Comparison of ENCODE assay signal across 8 cellular contexts in the genomic region with DNA sequence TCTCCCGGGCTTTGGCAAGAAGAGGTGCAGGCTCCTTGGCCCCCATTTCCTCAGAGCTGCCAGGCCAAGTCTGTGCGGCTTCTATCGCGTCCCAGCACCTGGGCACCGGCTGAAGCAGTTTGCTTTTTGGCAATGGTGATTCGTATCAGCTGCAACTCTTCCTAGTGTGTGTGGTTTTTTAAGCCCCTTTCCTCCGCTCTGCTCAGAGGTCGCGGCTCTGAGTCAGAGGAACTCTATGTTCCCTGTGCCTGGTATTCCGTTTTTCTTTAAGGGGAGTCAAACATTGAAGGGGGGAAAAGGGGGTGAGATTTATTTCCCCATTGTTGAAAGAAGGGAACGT. TPM values are rescaled to one million over a fixed set of nuclear protein-coding genes. Genes with fewer than 3 reads are reported as not detected.
DNase-seq lines count a peak whose midpoint lies in the region; ATAC-seq, FAIRE-seq and TF ChIP-seq lines count a peak whose summit lies in the region.

No MANE protein-coding gene starts in this region.

- intact Hi-C loops in uterus (cut with DNase I; ENCODE audit: low total_unique reads) = no loop called here

- H4K20me1 ChIP-seq in OCI-LY3 (ENCODE audit: insufficient read depth, low read length) = peaks cover 24% of the 10 kb centered on the region; the same call in 1 of the 2 replicates

- peak; percentile 60 for DNase-seq in activated CD8-positive, alpha-beta memory T cell treated with anti-CD3 and anti-CD28 coated beads, Interleukin-2, amount 10 ng/mL, durations not matched to agents 7 days and 5 days
- no peak for DNase-seq in activated CD8-positive, alpha-beta memory T cell treated with anti-CD3 and anti-CD28 coated beads, Interleukin-2, amount 50 U/mL, for 4 hours
- DNase-seq in choroid plexus epithelial cell (ENCODE audit: low read depth) (peak; percentile 75), mesenchymal stem cell (peak; percentile 80), uterus (peak in 1 of 2 donors; percentile 31), islet precursor cell (no peak), D721Med (ENCODE audit: insufficient read length, low spot score) (no peak)

- H3K27me3 Mint-ChIP-seq in activated CD8-positive, alpha-beta memory T cell treated with anti-CD3 and anti-CD28 coated beads, Interleukin-2, amount 10 ng/mL, durations not matched to agents 7 days and 5 days = peaks cover 17% of the 10 kb centered on the region

- H2AFZ ChIP-seq in OCI-LY3 (ENCODE audit: low read depth, low read length) (peak overlapping the region; percentile 98), mesenchymal stem cell (ENCODE audit: low read depth, low read length) (peak overlapping the region; percentile 91)

- no peak for ATAC-seq in activated CD8-positive, alpha-beta memory T cell treated with anti-CD3 and anti-CD28 coated beads, Interleukin-2, amount 10 ng/mL, durations not matched to agents 7 days and 5 days

- no peak for TF ChIP-seq CTCF in OCI-LY3 (IDR thresholded peaks at IDR 0.05; ENCODE audit: low read depth, low read length)
- no peak for TF ChIP-seq CTCF in choroid plexus epithelial cell (conservative IDR thresholded peaks at IDR 0.05; ENCODE audit: low read depth, low read length)
- no peak for TF ChIP-seq CTCF in uterus (IDR thresholded peaks at IDR 0.05)
- TF ChIP-seq CTCF in D721Med (IDR thresholded peaks at IDR 0.05; ENCODE audit: insufficient read depth, missing control alignments) = no peak

- H3K4me3 ChIP-seq in OCI-LY3 (ENCODE audit: low read length) (peak overlapping the region; percentile 99), choroid plexus epithelial cell (ENCODE audit: low read depth, low read length) (peak overlapping the region; percentile 95), mesenchymal stem cell (ENCODE audit: insufficient read depth in 1 of 2, low read depth in 1 of 2, low read length in 2 of 2) (peak overlapping the region; percentile 91 to 94), uterus (peak overlapping the region; percentile 78 to 96)

- peaks cover 2% of the 10 kb centered on the region for H3K79me1 ChIP-seq in mesenchymal stem cell (replicated peaks; ENCODE audit: low read length, poor library complexity, severe bottlenecking)

- peaks cover 55% of the 10 kb centered on the region for H3K79me2 ChIP-seq in OCI-LY3 (ENCODE audit: low read length)

- no peak overlapping the region for H2BK120ac ChIP-seq in mesenchymal stem cell (ENCODE audit: low read depth, low read length)

- H3K9ac ChIP-seq in OCI-LY3 (ENCODE audit: low read length) (peak overlapping the region; percentile 85), mesenchymal stem cell (ENCODE audit: low read length) (peak overlapping the region; percentile 98)

- H2BK12ac ChIP-seq in mesenchymal stem cell (ENCODE audit: low read length in 2 of 2) = no peak overlapping the region

- H3K14ac ChIP-seq in mesenchymal stem cell (ENCODE audit: low read length in 2 of 2) = no peak overlapping the region

- H3K4me1 Mint-ChIP-seq in activated CD8-positive, alpha-beta memory T cell treated with anti-CD3 and anti-CD28 coated beads, Interleukin-2, amount 10 ng/mL, durations not matched to agents 7 days and 5 days = peaks cover 35% of the 10 kb centered on the region

- CTCF ChIA-PET in activated CD8-positive, alpha-beta memory T cell treated with anti-CD3 and anti-CD28 coated beads, Interleukin-2, amount 10 ng/mL, durations not matched to agents 7 days and 5 days (lab: Charles Lee) = interaction anchor here (2.4 kb wide), 1 partner anchor 141 kb away, joined by 12 read pairs; a partner anchor contains a TSS

- no peak overlapping the region for H4K91ac ChIP-seq in mesenchymal stem cell (ENCODE audit: low read length)

- peak overlapping the region; percentile 85 for H3K4me3 Mint-ChIP-seq in activated CD8-positive, alpha-beta memory T cell treated with anti-CD3 and anti-CD28 coated beads, Interleukin-2, amount 10 ng/mL, durations not matched to agents 7 days and 5 days

- H3K36me3 Mint-ChIP-seq in activated CD8-positive, alpha-beta memory T cell treated with anti-CD3 and anti-CD28 coated beads, Interleukin-2, amount 10 ng/mL, durations not matched to agents 7 days and 5 days = peaks cover 10% of the 10 kb centered on the region

- H3K9me3 Mint-ChIP-seq in activated CD8-positive, alpha-beta memory T cell treated with anti-CD3 and anti-CD28 coated beads, Interleukin-2, amount 10 ng/mL, durations not matched to agents 7 days and 5 days (ENCODE audit: low read depth) = no peaks in the 10 kb centered on the region

- peak overlapping the region; percentile 97 for H3K27ac Mint-ChIP-seq in activated CD8-positive, alpha-beta memory T cell treated with anti-CD3 and anti-CD28 coated beads, Interleukin-2, amount 10 ng/mL, durations not matched to agents 7 days and 5 days

- no peak overlapping the region for H4K8ac ChIP-seq in mesenchymal stem cell (ENCODE audit: low read length)

- H3K23ac ChIP-seq in mesenchymal stem cell (ENCODE audit: low read length in 2 of 2) = no peak overlapping the region

- no peak for TF ChIP-seq POLR2A in uterus (IDR thresholded peaks at IDR 0.05)

- 0% methylated on average over 10 of the region's 11 CpGs for WGBS in mesenchymal stem cell

- H2AK5ac ChIP-seq in mesenchymal stem cell (ENCODE audit: low read length, severe bottlenecking) = no peak overlapping the region

- H3K36me3 ChIP-seq in OCI-LY3 (replicated peaks; ENCODE audit: low read depth, low read length) (peaks cover 16% of the 10 kb centered on the region), mesenchymal stem cell (ENCODE audit: control insufficient read depth in 1 of 2, insufficient read depth in 2 of 2, low read depth in 1 of 2, low read length in 2 of 2) (peaks cover 4 to 15% of the 10 kb centered on the region in 2 experiments), uterus (no peaks in the 10 kb centered on the region)

- H2BK15ac ChIP-seq in mesenchymal stem cell (ENCODE audit: low read depth, poor library complexity, severe bottlenecking) = no peak overlapping the region

- H3K9me3 ChIP-seq in OCI-LY3 (ENCODE audit: insufficient read depth, low read length) (no peaks in the 10 kb centered on the region), mesenchymal stem cell (ENCODE audit: control insufficient read depth, low read length) (no peaks in the 10 kb centered on the region), uterus (no peaks in the 10 kb centered on the region)

- H3K4me2 ChIP-seq in OCI-LY3 (ENCODE audit: low read length) (peak overlapping the region; percentile 76), mesenchymal stem cell (ENCODE audit: low read length, poor library complexity, severe bottlenecking) (peak overlapping the region; percentile 87)

- peak overlapping the region in 1 of 2 experiments; percentile 99 for H3K18ac ChIP-seq in mesenchymal stem cell (ENCODE audit: low read depth in 1 of 2, low read length in 2 of 2)

- H3K4ac ChIP-seq in mesenchymal stem cell (ENCODE audit: low read depth in 1 of 2, low read length in 2 of 2) = no peak overlapping the region

- H3K27me3 ChIP-seq in OCI-LY3 (ENCODE audit: low read depth, low read length) = peaks cover 15% of the 10 kb centered on the region; the same call in 1 of the 2 replicates
- no peaks in the 10 kb centered on the region for H3K27me3 ChIP-seq in mesenchymal stem cell (ENCODE audit: control insufficient read depth in 1 of 2, insufficient read depth in 1 of 2, low read length in 2 of 2)
- no peaks in the 10 kb centered on the region for H3K27me3 ChIP-seq in uterus

- H3K27ac ChIP-seq in OCI-LY3 (ENCODE audit: low read length) (0 out of 2 replicates have a peak overlapping the region, but pooled peaks have one; percentile 61), mesenchymal stem cell (ENCODE audit: low read length, poor library complexity, severe bottlenecking) (peak overlapping the region; percentile 98), uterus (peak overlapping the region; percentile 89 to 94)

- peaks cover 25% of the 10 kb centered on the region for H3K4me1 ChIP-seq in OCI-LY3 (ENCODE audit: low read length)
- no peaks in the 10 kb centered on the region for H3K4me1 ChIP-seq in mesenchymal stem cell (ENCODE audit: control insufficient read depth, insufficient read depth, low read depth, low read length)
- H3K4me1 ChIP-seq in uterus = peaks cover 0 to 4% of the 10 kb centered on the region in 2 donors

- no peak for FAIRE-seq in D721Med (lab: Jason Lieb, UNC)

- H2BK5ac ChIP-seq in mesenchymal stem cell (ENCODE audit: low read depth, low read length, poor library complexity, severe bottlenecking) = no peak overlapping the region

RNA-seq across cellular contexts. Expression of a gene that starts 0.9 kb away (rescaled TPM):
- total RNA-seq in activated CD8-positive, alpha-beta memory T cell treated with anti-CD3 and anti-CD28 coated beads, Interleukin-2, amount 10 ng/mL, durations not matched to agents 7 days and 5 days = 10 to 100 TPM; 48.4 to 54.3 TPM
- polyA plus RNA-seq in mesenchymal stem cell (2013, experiment 1 of 2) = 33.1 TPM
- polyA plus RNA-seq in mesenchymal stem cell (2013, experiment 2 of 2) = 30.9 TPM
- 10 to 100 TPM; 38.7 to 85.1 (median 64.6) TPM for total RNA-seq in uterus

RNA-seq across cellular contexts. Expression of a gene that starts 13.3 kb away (rescaled TPM):
- 10 to 100 TPM; 22.0 to 23.0 TPM for total RNA-seq in activated CD8-positive, alpha-beta memory T cell treated with anti-CD3 and anti-CD28 coated beads, Interleukin-2, amount 10 ng/mL, durations not matched to agents 7 days and 5 days
- polyA plus RNA-seq in mesenchymal stem cell (2013, experiment 1 of 2) = 7.5 TPM
- polyA plus RNA-seq in mesenchymal stem cell (2013, experiment 2 of 2) = 7.9 TPM
- 10 to 100 TPM; 12.4 to 41.8 (median 25.3) TPM for total RNA-seq in uterus

RNA-seq across cellular contexts. Expression of a gene that starts 55.8 kb away (rescaled TPM):
- total RNA-seq in activated CD8-positive, alpha-beta memory T cell treated with anti-CD3 and anti-CD28 coated beads, Interleukin-2, amount 10 ng/mL, durations not matched to agents 7 days and 5 days = not detected
- not detected for polyA plus RNA-seq in mesenchymal stem cell (2013, experiment 1 of 2)
- polyA plus RNA-seq in mesenchymal stem cell (2013, experiment 2 of 2) = not detected
- total RNA-seq in uterus = not detected

Comparison
In these comparisons a context has a peak if more than half of its experiments do, and no peak if none do; other contexts are left out.
1. DNase-seq: peak in activated CD8-positive, alpha-beta memory T cell treated with anti-CD3 and anti-CD28 coated beads, Interleukin-2, amount 10 ng/mL, durations not matched to agents 7 days and 5 days (single experiment), choroid plexus epithelial cell (single experiment) and mesenchymal stem cell (single experiment); none in activated CD8-positive, alpha-beta memory T cell treated with anti-CD3 and anti-CD28 coated beads, Interleukin-2, amount 50 U/mL, for 4 hours (single experiment), islet precursor cell (single experiment) and D721Med (single experiment).
2. Peak in every context shown above with its lines, with median percentiles within 50 percentile points of each other: H3K27ac ChIP-seq and H3K4me3 ChIP-seq.